ENCODE assay signal across 10 cellular contexts in genomic region chr7:100895701-100895955, GRCh38. TPM values are rescaled to one million over a fixed set of nuclear protein-coding genes. Genes with fewer than 3 reads are reported as not detected.
DNase-seq lines count a peak whose midpoint lies in the region; FAIRE-seq and TF ChIP-seq lines count a peak whose summit lies in the region.
"Had no signal": no experiment of that assay in that cellular context is flagged by ENCODE, and none has a peak within 500 bp of the region (broad histone marks: within the 10 kb centered on the region; RNA-seq: fewer than 3 reads in every experiment).

Gene ACHE (minus strand): TSS chr7:100895888. CDS start chr7:100894232, 1,656 bp downstream.

- peaks cover 14% of the 10 kb centered on the region for H3K4me1 Mint-ChIP-seq in activated naive CD4-positive, alpha-beta T cell treated with anti-CD3 and anti-CD28 coated beads for 36 hours (ENCODE audit: low read depth)
- peaks cover 28% of the 10 kb centered on the region for H3K4me1 Mint-ChIP-seq in mesothelial cell of epicardium

- peak within 1 kb of the TSS; percentile 59 for H3K4me3 Mint-ChIP-seq in activated naive CD4-positive, alpha-beta T cell treated with anti-CD3 and anti-CD28 coated beads for 36 hours
- peak within 1 kb of the TSS; percentile 75 for H3K4me3 Mint-ChIP-seq in mesothelial cell of epicardium

- no peak for TF ChIP-seq POLR2A in GM12891 (IDR thresholded peaks at IDR 0.05; ENCODE audit: low read depth, low read length)

- no peaks in the 10 kb centered on the region for H3K9me3 Mint-ChIP-seq in activated naive CD4-positive, alpha-beta T cell treated with anti-CD3 and anti-CD28 coated beads for 36 hours
- H3K9me3 Mint-ChIP-seq in mesothelial cell of epicardium, result no peaks in the 10 kb centered on the region

- DNase-seq in activated naive CD4-positive, alpha-beta T cell treated with anti-CD3 and anti-CD28 coated beads for 36 hours, result no peak
- DNase-seq in activated naive CD4-positive, alpha-beta T cell treated with anti-CD3 and anti-CD28 coated beads, Interleukin-2, amount 50 U/mL, for 16 hours, result no peak
- DNase-seq in choroid plexus epithelial cell (ENCODE audit: low read depth) (no peak), mesothelial cell of epicardium (ENCODE audit: low spot score in 2 of 2, unreplicated experiment in 2 of 2) (no peak), urothelium cell line (ENCODE audit: low spot score) (no peak), GM19240 (ENCODE audit: insufficient read length, low spot score) (no peak), GM12891 (ENCODE audit: insufficient read length, low spot score) (no peak), retina (no peak)
- DNase-seq: DND-41 had no signal

- TF ChIP-seq CTCF in choroid plexus epithelial cell (conservative IDR thresholded peaks at IDR 0.05; ENCODE audit: low read depth, low read length) (no peak), mesothelial cell of epicardium (IDR thresholded peaks at IDR 0.05; ENCODE audit: unreplicated experiment) (no peak)

- peak; percentile 37 for FAIRE-seq in urothelium cell line (lab: Jason Lieb, UNC)
- no peak for FAIRE-seq in GM12891 (lab: Jason Lieb, UNC)
- FAIRE-seq: colon had no signal

- CTCF ChIA-PET in activated naive CD4-positive, alpha-beta T cell treated with anti-CD3 and anti-CD28 coated beads for 36 hours (lab: Charles Lee), result interaction anchor here (3.7 kb wide), 1 partner anchor 163 kb away, joined by 20 read pairs; no protein-coding TSS in a partner anchor

- peak within 1 kb of the TSS; percentile 43 for H3K4me3 ChIP-seq in choroid plexus epithelial cell (ENCODE audit: low read depth, low read length)

- no peaks in the 10 kb centered on the region for H3K36me3 Mint-ChIP-seq in activated naive CD4-positive, alpha-beta T cell treated with anti-CD3 and anti-CD28 coated beads for 36 hours (ENCODE audit: low read depth)
- no peaks in the 10 kb centered on the region for H3K36me3 Mint-ChIP-seq in mesothelial cell of epicardium

- H3K27ac Mint-ChIP-seq in activated naive CD4-positive, alpha-beta T cell treated with anti-CD3 and anti-CD28 coated beads for 36 hours, result no peak within 1 kb of the TSS
- peak within 1 kb of the TSS; percentile 68 for H3K27ac Mint-ChIP-seq in mesothelial cell of epicardium

- H3K27me3 Mint-ChIP-seq in activated naive CD4-positive, alpha-beta T cell treated with anti-CD3 and anti-CD28 coated beads for 36 hours (ENCODE audit: low read depth), result peaks cover 37% of the 10 kb centered on the region
- peaks cover 22% of the 10 kb centered on the region for H3K27me3 Mint-ChIP-seq in mesothelial cell of epicardium (ENCODE audit: low read depth)

- intact Hi-C loops in activated naive CD4-positive, alpha-beta T cell treated with anti-CD3 and anti-CD28 coated beads for 36 hours (cut with micrococcal nuclease), result loop anchor here (1.0 to 10.0 kb wide), 4 partner anchors 71 to 349 kb away; partner anchors contain the start of genes FIS1 and VGF

TF ChIP-seq in GM12891, 5 proteins besides CTCF, POLR2A, EP300 and RAD21:
- TF ChIP-seq PAX5 (IDR thresholded peaks at IDR 0.05; ENCODE audit: insufficient read depth, low read length, severe bottlenecking) (no peak), TAF1 (IDR thresholded peaks at IDR 0.05; ENCODE audit: low read depth, low read length) (no peak), POLR2AphosphoS5 (IDR thresholded peaks at IDR 0.05; ENCODE audit: low read depth, low read length) (no peak), SPI1 (IDR thresholded peaks at IDR 0.05; ENCODE audit: low read depth, low read length) (no peak), POU2F2 (IDR thresholded peaks at IDR 0.05; ENCODE audit: low read depth, low read length) (no peak)

RNA-seq across cellular contexts. Expression of gene ACHE, which starts in this region (rescaled TPM):
- not detected for total RNA-seq in activated naive CD4-positive, alpha-beta T cell treated with anti-CD3 and anti-CD28 coated beads for 36 hours
- total RNA-seq in mesothelial cell of epicardium, result 9.2 to 10.4 TPM (median 9.6 TPM) in 3 replicates
- polyA plus RNA-seq in GM12891 (2012; ENCODE audit: low read depth, missing spikeins), result 3.8 TPM
